In the genomic region with DNA sequence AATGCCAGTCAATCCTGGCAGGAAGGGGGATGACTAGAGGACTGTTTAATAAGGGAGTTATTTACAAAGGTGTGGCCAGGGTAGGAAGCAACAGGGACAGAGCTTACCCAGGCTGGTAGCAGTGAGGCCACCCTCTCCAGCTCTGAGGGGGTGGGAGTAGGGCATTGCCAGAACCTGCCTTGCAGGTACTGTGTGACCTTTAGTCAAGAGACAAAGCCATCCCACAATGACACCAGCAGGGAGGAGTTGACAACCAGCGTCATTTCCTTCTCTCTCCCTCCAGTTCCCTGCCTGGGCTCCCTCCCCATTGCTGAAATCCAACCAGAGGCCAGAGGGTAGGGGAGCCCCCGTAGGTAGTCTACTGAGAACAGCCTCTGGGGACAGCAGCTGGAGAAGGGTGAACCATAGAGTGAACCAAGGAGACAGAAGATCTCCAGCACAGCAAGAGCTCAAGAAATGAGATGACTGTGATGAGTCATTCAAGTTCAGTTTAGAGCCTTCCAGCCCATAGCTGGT, we compare ENCODE assay signal across 7 cellular contexts. TPM values are rescaled to one million over a fixed set of nuclear protein-coding genes. Genes with fewer than 3 reads are reported as not detected.
DNase-seq lines count a peak whose midpoint lies in the region; ATAC-seq and TF ChIP-seq lines count a peak whose summit lies in the region.

No MANE protein-coding gene starts in this region.

- H4K20me1 ChIP-seq in HCT116 (ENCODE audit: insufficient read depth) (no peaks in the 10 kb centered on the region), neural cell (ENCODE audit: insufficient read depth) (no peaks in the 10 kb centered on the region)

- no peaks in the 10 kb centered on the region for H3K79me2 ChIP-seq in HCT116 (ENCODE audit: insufficient read depth, low read length)
- H3K79me2 ChIP-seq in neural cell (replicated peaks; ENCODE audit: insufficient read depth, low read length), result no peaks in the 10 kb centered on the region

- H3K4me3 Mint-ChIP-seq in glutamatergic neuron (ENCODE audit: unreplicated experiment), result no peak overlapping the region

- TF ChIP-seq RAD21 in HCT116 (IDR thresholded peaks at IDR 0.05; ENCODE audit: low read depth) (no peak), neural cell (conservative IDR thresholded peaks at IDR 0.05) (no peak)

- H3K9ac ChIP-seq in HCT116 (ENCODE audit: low read length), result peak overlapping the region; percentile 1; the same call in 1 of the 2 replicates
- no peak overlapping the region for H3K9ac ChIP-seq in neural cell (ENCODE audit: low read length)

- H3K9me3 Mint-ChIP-seq in glutamatergic neuron (ENCODE audit: unreplicated experiment), result peaks cover 2% of the 10 kb centered on the region

- peaks cover 9 to 22% of the 10 kb centered on the region in 2 experiments for H3K4me1 ChIP-seq in HCT116 (ENCODE audit: control insufficient read depth in 1 of 2, insufficient read depth in 2 of 2, low read length in 2 of 2)

- intact Hi-C loops in HCT116 (cut with micrococcal nuclease), result no loop called here

- CTCF ChIA-PET in HCT116 (lab: Charles Lee), result no interaction called here

- H3F3A ChIP-seq in neural cell (ENCODE audit: insufficient read depth, low read length, poor library complexity, severe bottlenecking), result no peaks in the 10 kb centered on the region

- H3K9me2 ChIP-seq in HCT116 (ENCODE audit: insufficient read depth) (no peaks in the 10 kb centered on the region), neural cell (ENCODE audit: insufficient read depth, low read length) (no peaks in the 10 kb centered on the region)

- TF ChIP-seq CTCF in HCT116 (IDR thresholded peaks at IDR 0.05 in 2 of 3, conservative IDR thresholded peaks at IDR 0.05 in 1 of 3; ENCODE audit: borderline replicate concordance in 1 of 3, insufficient read depth in 1 of 3, low read depth in 2 of 3, low read length in 2 of 3), result no peak
- no peak for TF ChIP-seq CTCF in neural cell (IDR thresholded peaks at IDR 0.05; ENCODE audit: poor library complexity, severe bottlenecking)
- TF ChIP-seq CTCF in glutamatergic neuron (IDR thresholded peaks at IDR 0.05; ENCODE audit: partially characterized antibody, unreplicated experiment), result no peak

- H3K27me3 ChIP-seq in HCT116 (ENCODE audit: insufficient read depth, low read length) (no peaks in the 10 kb centered on the region), neural cell (ENCODE audit: insufficient read depth, low read depth, low read length) (no peaks in the 10 kb centered on the region)

- no peak for TF ChIP-seq EP300 in neural cell (conservative IDR thresholded peaks at IDR 0.05; ENCODE audit: poor library complexity, severe bottlenecking)

- no TSS peak for BruUV-seq in HCT116 (replicated peaks; lab: Mats Ljungman, UMichigan)

- peaks cover 6% of the 10 kb centered on the region for H3K36me3 Mint-ChIP-seq in glutamatergic neuron (ENCODE audit: unreplicated experiment)

- RAD21 ChIA-PET in HCT116 (lab: Charles Lee; ENCODE audit: low non-redundant PET in 1 of 2, low total read pairs in 2 of 2, uncharacterized antibody in 2 of 2, unreplicated experiment in 2 of 2), result no interaction called here

- peaks cover 0 to 6% of the 10 kb centered on the region in 2 experiments; a peak in 1 of 4 replicates for H3K9me3 ChIP-seq in HCT116 (ENCODE audit: control insufficient read depth in 1 of 2, insufficient read depth in 1 of 2, low read depth in 1 of 2, low read length in 2 of 2)
- H3K9me3 ChIP-seq in neural cell (ENCODE audit: low read length), result no peaks in the 10 kb centered on the region

- H3K4me3 ChIP-seq in HCT116 (replicated peaks in 1 of 2; ENCODE audit: low read depth in 1 of 2, low read length in 2 of 2), result peak overlapping the region in 1 of 2 experiments; percentile 4; a peak in 1 of 4 replicates
- peak overlapping the region; percentile 27 for H3K4me3 ChIP-seq in neural cell (ENCODE audit: low read length)

- no peaks in the 10 kb centered on the region for H3K36me3 ChIP-seq in HCT116 (ENCODE audit: control insufficient read depth in 1 of 2, insufficient read depth in 2 of 2, low read length in 2 of 2)
- H3K36me3 ChIP-seq in neural cell (ENCODE audit: insufficient read depth, low read length), result no peaks in the 10 kb centered on the region

- H2AFZ ChIP-seq in HCT116 (ENCODE audit: low read depth, low read length, poor library complexity, severe bottlenecking) (no peak overlapping the region), neural cell (ENCODE audit: low read depth, low read length) (no peak overlapping the region)

- DNase-seq in HCT116 (ENCODE audit: low read depth, low spot score) (no peak), NCI-H748 treated with DMSO at 0.1 percent for 48 hours (lab: John Stamatoyannopoulos, UW) (peak; percentile 62), RPMI8226 (no peak), glutamatergic neuron (no peak), T-helper 9 cell (no peak)

- H3K27ac ChIP-seq in HCT116 (ENCODE audit: low read depth, low read length) (no peak overlapping the region), neural cell (ENCODE audit: low read length) (peak overlapping the region; percentile 71)

- H3K4me2 ChIP-seq in HCT116 (ENCODE audit: low read length) (peak overlapping the region; percentile 69), neural cell (ENCODE audit: low read length) (no peak overlapping the region)

- ATAC-seq in GM18520 (IDR thresholded peaks at IDR 0.05; ENCODE audit: unreplicated experiment) (peak; percentile 69), HCT116 (peak; percentile 84)

- no peak overlapping the region for H3K27ac Mint-ChIP-seq in glutamatergic neuron (ENCODE audit: unreplicated experiment)

- no peak for TF ChIP-seq POLR2A in HCT116 (IDR thresholded peaks at IDR 0.05; ENCODE audit: borderline replicate concordance, extremely low read depth, insufficient read depth, insufficient read length)

- POLR2A ChIA-PET in HCT116 (lab: Charles Lee), result interaction anchor here (1.4 to 1.6 kb wide), 2 partner anchors 13 to 33 kb away, joined by 3 to 4 read pairs; a partner anchor contains a TSS

- H3K4me1 Mint-ChIP-seq in glutamatergic neuron (ENCODE audit: low read depth, unreplicated experiment), result no peaks in the 10 kb centered on the region

- peaks cover 6% of the 10 kb centered on the region for H3K27me3 Mint-ChIP-seq in glutamatergic neuron (ENCODE audit: unreplicated experiment)

TF ChIP-seq in HCT116, 20 proteins besides CTCF, POLR2A, EP300 and RAD21 (continues in another document):
- TF ChIP-seq ZNF274 (IDR thresholded peaks at IDR 0.05; ENCODE audit: low read depth, low read length) (no peak), POLR2AphosphoS5 (IDR thresholded peaks at IDR 0.05; ENCODE audit: low read depth, low read length) (0 out of 2 replicates have a peak, but pooled peaks have one; percentile 35), YY1 (IDR thresholded peaks at IDR 0.05; ENCODE audit: extremely low read depth, insufficient replicate concordance, low read depth, low read length) (no peak), FOSL1 (IDR thresholded peaks at IDR 0.05; ENCODE audit: low read depth) (0 out of 2 replicates have a peak, but pooled peaks have one; percentile 10)
- TF ChIP-seq, protein P1, sequence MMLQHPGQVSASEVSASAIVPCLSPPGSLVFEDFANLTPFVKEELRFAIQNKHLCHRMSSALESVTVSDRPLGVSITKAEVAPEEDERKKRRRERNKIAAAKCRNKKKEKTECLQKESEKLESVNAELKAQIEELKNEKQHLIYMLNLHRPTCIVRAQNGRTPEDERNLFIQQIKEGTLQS (IDR thresholded peaks at IDR 0.05), result no peak

TF ChIP-seq in neural cell, 6 proteins besides CTCF, POLR2A, EP300 and RAD21:
- no peak for TF ChIP-seq MXI1 (conservative IDR thresholded peaks at IDR 0.05; ENCODE audit: poor library complexity, severe bottlenecking)
- no peak for TF ChIP-seq SMC3 (conservative IDR thresholded peaks at IDR 0.05; ENCODE audit: poor library complexity)
- TF ChIP-seq TAF1 (IDR thresholded peaks at IDR 0.05; ENCODE audit: low read depth), result no peak
- TF ChIP-seq, protein P2, sequence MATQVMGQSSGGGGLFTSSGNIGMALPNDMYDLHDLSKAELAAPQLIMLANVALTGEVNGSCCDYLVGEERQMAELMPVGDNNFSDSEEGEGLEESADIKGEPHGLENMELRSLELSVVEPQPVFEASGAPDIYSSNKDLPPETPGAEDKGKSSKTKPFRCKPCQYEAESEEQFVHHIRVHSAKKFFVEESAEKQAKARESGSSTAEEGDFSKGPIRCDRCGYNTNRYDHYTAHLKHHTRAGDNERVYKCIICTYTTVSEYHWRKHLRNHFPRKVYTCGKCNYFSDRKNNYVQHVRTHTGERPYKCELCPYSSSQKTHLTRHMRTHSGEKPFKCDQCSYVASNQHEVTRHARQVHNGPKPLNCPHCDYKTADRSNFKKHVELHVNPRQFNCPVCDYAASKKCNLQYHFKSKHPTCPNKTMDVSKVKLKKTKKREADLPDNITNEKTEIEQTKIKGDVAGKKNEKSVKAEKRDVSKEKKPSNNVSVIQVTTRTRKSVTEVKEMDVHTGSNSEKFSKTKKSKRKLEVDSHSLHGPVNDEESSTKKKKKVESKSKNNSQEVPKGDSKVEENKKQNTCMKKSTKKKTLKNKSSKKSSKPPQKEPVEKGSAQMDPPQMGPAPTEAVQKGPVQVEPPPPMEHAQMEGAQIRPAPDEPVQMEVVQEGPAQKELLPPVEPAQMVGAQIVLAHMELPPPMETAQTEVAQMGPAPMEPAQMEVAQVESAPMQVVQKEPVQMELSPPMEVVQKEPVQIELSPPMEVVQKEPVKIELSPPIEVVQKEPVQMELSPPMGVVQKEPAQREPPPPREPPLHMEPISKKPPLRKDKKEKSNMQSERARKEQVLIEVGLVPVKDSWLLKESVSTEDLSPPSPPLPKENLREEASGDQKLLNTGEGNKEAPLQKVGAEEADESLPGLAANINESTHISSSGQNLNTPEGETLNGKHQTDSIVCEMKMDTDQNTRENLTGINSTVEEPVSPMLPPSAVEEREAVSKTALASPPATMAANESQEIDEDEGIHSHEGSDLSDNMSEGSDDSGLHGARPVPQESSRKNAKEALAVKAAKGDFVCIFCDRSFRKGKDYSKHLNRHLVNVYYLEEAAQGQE (IDR thresholded peaks at IDR 0.05; ENCODE audit: borderline replicate concordance), result no peak
- TF ChIP-seq EZH2 (IDR thresholded peaks at IDR 0.05; ENCODE audit: borderline replicate concordance, insufficient read depth, low read length, poor library complexity, severe bottlenecking), result no peak
- TF ChIP-seq POLR2AphosphoS5 (IDR thresholded peaks at IDR 0.05), result no peak
TF ChIP-seq in neural cell: peak in this region for 0.

RNA-seq across cellular contexts. Expression of a gene that starts 33.3 kb away (rescaled TPM):
- total RNA-seq in HCT116 (2021; ENCODE audit: unreplicated experiment), result 21.4 TPM
- 7.3 and 8.0 TPM in 2 replicates for polyA plus RNA-seq in HCT116 (2012)
- 15.5 and 16.3 TPM in 2 replicates for polyA plus RNA-seq in neural cell
- polyA minus RNA-seq in neural cell, result 34.1 and 40.7 TPM in 2 replicates
- total RNA-seq in glutamatergic neuron (ENCODE audit: unreplicated experiment), result 7.4 TPM
